ENCODE assay signal across 8 cellular contexts in the genomic region with DNA sequence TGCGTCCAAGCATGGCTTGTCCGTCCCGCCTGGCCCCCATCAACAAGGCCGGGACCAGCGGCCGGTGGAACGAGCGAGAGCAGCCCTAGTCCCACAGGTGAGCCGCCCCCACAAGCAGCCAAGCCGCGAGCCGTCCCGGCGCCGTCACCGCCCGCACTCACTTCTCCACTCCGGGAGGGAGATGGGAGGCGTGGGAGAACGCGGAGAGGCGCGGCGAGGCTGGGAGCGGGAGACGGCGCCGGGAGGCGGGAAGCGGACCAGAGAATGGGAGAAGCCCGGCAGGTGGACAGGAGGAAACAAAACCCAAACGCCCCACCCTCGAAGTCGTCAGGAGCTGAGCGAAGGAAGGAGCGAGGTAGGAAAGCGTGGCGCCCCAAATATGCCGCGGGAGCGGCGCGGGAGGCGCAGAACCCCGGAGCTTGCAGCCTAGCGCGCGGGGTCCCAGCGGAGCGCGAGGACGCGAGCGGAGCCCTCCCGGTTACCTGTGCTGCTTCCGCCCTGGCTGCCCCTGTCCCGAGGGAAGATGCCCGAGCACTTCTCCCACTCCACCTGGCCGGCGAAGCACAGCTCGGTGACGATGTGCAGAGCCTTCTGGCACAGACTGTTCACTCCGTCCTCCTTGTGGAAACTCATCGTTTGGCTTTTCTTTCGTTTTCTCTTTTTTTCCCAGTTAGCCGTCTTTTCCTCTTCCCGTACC. TPM values are rescaled to one million over a fixed set of nuclear protein-coding genes. Genes with fewer than 3 reads are reported as not detected.
DNase-seq lines count a peak whose midpoint lies in the region; ATAC-seq and TF ChIP-seq lines count a peak whose summit lies in the region.

No MANE protein-coding gene starts in this region.

- H3K27me3 Mint-ChIP-seq in activated naive CD4-positive, alpha-beta T cell treated with anti-CD3 and anti-CD28 coated beads, Interleukin-2, amount 10 ng/mL, durations not matched to agents 7 days and 5 days, result peaks cover 31% of the 10 kb centered on the region
- H3K27me3 Mint-ChIP-seq in stimulated activated naive CD8-positive, alpha-beta T cell treated with anti-CD3 and anti-CD28 coated beads, Interleukin-15, amount 100 ng/mL, for 72 hours, result peaks cover 42% of the 10 kb centered on the region

- H3K9me3 ChIP-seq in body of pancreas, result no peaks in the 10 kb centered on the region
- H3K9me3 ChIP-seq in effector memory CD4-positive, alpha-beta T cell (ENCODE audit: control insufficient read depth, low read length), result no peaks in the 10 kb centered on the region

- no peaks in the 10 kb centered on the region for H3K36me3 ChIP-seq in body of pancreas (replicated peaks in 1 of 2; ENCODE audit: insufficient read depth in 1 of 2, low read depth in 2 of 2)
- no peaks in the 10 kb centered on the region for H3K36me3 ChIP-seq in effector memory CD4-positive, alpha-beta T cell (ENCODE audit: control insufficient read depth, insufficient read depth, low read length)

- ATAC-seq in body of pancreas (peak; percentile 18), GM21526 (IDR thresholded peaks at IDR 0.05; ENCODE audit: low FRiP score, unreplicated experiment) (no peak), HG02938 (IDR thresholded peaks at IDR 0.05; ENCODE audit: unreplicated experiment) (no peak)
- ATAC-seq in stimulated activated naive CD8-positive, alpha-beta T cell treated with anti-CD3 and anti-CD28 coated beads, Interleukin-15, amount 100 ng/mL, for 72 hours, result peak; percentile 43

- TF ChIP-seq CTCF in body of pancreas (IDR thresholded peaks at IDR 0.05), result no peak

- CTCF ChIA-PET in activated naive CD4-positive, alpha-beta T cell treated with anti-CD3 and anti-CD28 coated beads, Interleukin-2, amount 10 ng/mL, durations not matched to agents 7 days and 5 days (lab: Charles Lee), result no interaction called here

- no peak for TF ChIP-seq POLR2A in body of pancreas (IDR thresholded peaks at IDR 0.05)

- peaks cover 5% of the 10 kb centered on the region for H3K4me1 Mint-ChIP-seq in activated naive CD4-positive, alpha-beta T cell treated with anti-CD3 and anti-CD28 coated beads, Interleukin-2, amount 10 ng/mL, durations not matched to agents 7 days and 5 days
- peaks cover 5% of the 10 kb centered on the region for H3K4me1 Mint-ChIP-seq in stimulated activated naive CD8-positive, alpha-beta T cell treated with anti-CD3 and anti-CD28 coated beads, Interleukin-15, amount 100 ng/mL, for 72 hours

- H3K4me3 Mint-ChIP-seq in activated naive CD4-positive, alpha-beta T cell treated with anti-CD3 and anti-CD28 coated beads, Interleukin-2, amount 10 ng/mL, durations not matched to agents 7 days and 5 days, result peak overlapping the region; percentile 66
- peak overlapping the region; percentile 79 to 84 for H3K4me3 Mint-ChIP-seq in stimulated activated naive CD8-positive, alpha-beta T cell treated with anti-CD3 and anti-CD28 coated beads, Interleukin-15, amount 100 ng/mL, for 72 hours

- no peaks in the 10 kb centered on the region for H3K27me3 ChIP-seq in body of pancreas
- H3K27me3 ChIP-seq in effector memory CD4-positive, alpha-beta T cell (replicated peaks; ENCODE audit: control insufficient read depth, insufficient read depth, low read length, poor library complexity, severe bottlenecking), result no peaks in the 10 kb centered on the region

- WGBS in body of pancreas, 2 donors, result 1 to 2% methylated on average over 29 to 67 of the region's 67 CpGs

- no peak overlapping the region for H3K27ac Mint-ChIP-seq in activated naive CD4-positive, alpha-beta T cell treated with anti-CD3 and anti-CD28 coated beads, Interleukin-2, amount 10 ng/mL, durations not matched to agents 7 days and 5 days
- H3K27ac Mint-ChIP-seq in stimulated activated naive CD8-positive, alpha-beta T cell treated with anti-CD3 and anti-CD28 coated beads, Interleukin-15, amount 100 ng/mL, for 72 hours, result no peak overlapping the region

- DNase-seq in activated naive CD4-positive, alpha-beta T cell treated with anti-CD3 and anti-CD28 coated beads, Interleukin-2, amount 10 ng/mL, durations not matched to agents 7 days and 5 days, result no peak
- no peak for DNase-seq in activated naive CD4-positive, alpha-beta T cell treated with anti-CD3 and anti-CD28 coated beads, Interleukin-2, amount 50 U/mL, for 16 hours
- DNase-seq in body of pancreas (no peak), islet precursor cell (peak; percentile 74)
- peak in 1 of 2 donors; percentile 3 for DNase-seq in stimulated activated naive CD8-positive, alpha-beta T cell treated with anti-CD3 and anti-CD28 coated beads, Interleukin-15, amount 100 ng/mL, for 72 hours
- DNase-seq in effector memory CD4-positive, alpha-beta T cell, result no peak

- H3K27ac ChIP-seq in body of pancreas, result no peak overlapping the region
- H3K27ac ChIP-seq in effector memory CD4-positive, alpha-beta T cell (ENCODE audit: insufficient read depth, low read length, poor library complexity, severe bottlenecking), result no peak overlapping the region

- H3K9me3 Mint-ChIP-seq in activated naive CD4-positive, alpha-beta T cell treated with anti-CD3 and anti-CD28 coated beads, Interleukin-2, amount 10 ng/mL, durations not matched to agents 7 days and 5 days, result no peaks in the 10 kb centered on the region
- H3K9me3 Mint-ChIP-seq in stimulated activated naive CD8-positive, alpha-beta T cell treated with anti-CD3 and anti-CD28 coated beads, Interleukin-15, amount 100 ng/mL, for 72 hours, result no peaks in the 10 kb centered on the region

- peak overlapping the region in 1 of 2 donors; percentile 34 for H3K4me3 ChIP-seq in body of pancreas
- no peak overlapping the region for H3K4me3 ChIP-seq in effector memory CD4-positive, alpha-beta T cell (ENCODE audit: insufficient read depth, low read depth, low read length, poor library complexity, severe bottlenecking)

- no peaks in the 10 kb centered on the region for H3K36me3 Mint-ChIP-seq in activated naive CD4-positive, alpha-beta T cell treated with anti-CD3 and anti-CD28 coated beads, Interleukin-2, amount 10 ng/mL, durations not matched to agents 7 days and 5 days

- intact Hi-C loops in body of pancreas (cut with DNase I), result no loop called here

- peaks cover 12% of the 10 kb centered on the region for H3K4me1 ChIP-seq in body of pancreas
- H3K4me1 ChIP-seq in effector memory CD4-positive, alpha-beta T cell (ENCODE audit: control insufficient read depth, insufficient read depth, low read length, poor library complexity, severe bottlenecking), result peaks cover 4% of the 10 kb centered on the region

RNA-seq across cellular contexts. Expression of a gene that starts 0.6 kb away (rescaled TPM):
- not detected for total RNA-seq in body of pancreas

Comparison
In these comparisons a context has a peak if more than half of its experiments do, and no peak if none do; other contexts are left out.
1. ATAC-seq: peak in body of pancreas (single experiment) and stimulated activated naive CD8-positive, alpha-beta T cell treated with anti-CD3 and anti-CD28 coated beads, Interleukin-15, amount 100 ng/mL, for 72 hours (single experiment); none in GM21526 (single experiment) and HG02938 (single experiment).